1 cellular context compared by ENCODE assay signal in the genomic region with DNA sequence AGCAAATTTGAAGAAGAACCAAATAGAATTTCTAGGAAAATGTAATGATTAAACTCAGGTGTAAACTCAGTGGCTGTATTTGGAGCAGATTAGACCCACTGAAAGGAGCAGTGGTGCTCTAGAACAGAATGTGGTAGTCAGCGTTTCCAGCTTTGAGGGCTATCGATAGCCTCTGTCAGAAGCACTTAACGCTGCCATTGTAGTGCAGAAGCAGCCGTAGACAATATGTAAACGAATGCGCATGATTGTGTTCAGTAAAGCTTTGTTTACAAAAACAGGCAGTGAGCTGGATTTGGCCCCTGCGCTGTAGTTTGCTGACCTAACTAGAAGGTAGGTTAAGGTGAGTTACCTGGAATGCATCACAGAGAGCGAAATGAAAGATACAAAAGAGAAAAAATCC.
TF ChIP-seq lines count a peak whose summit lies in the region.

No MANE protein-coding gene starts in this region.

TF ChIP-seq in WTC11, 78 proteins besides CTCF, POLR2A, EP300 and RAD21 (continued from another document):
- TF ChIP-seq, protein P1, sequence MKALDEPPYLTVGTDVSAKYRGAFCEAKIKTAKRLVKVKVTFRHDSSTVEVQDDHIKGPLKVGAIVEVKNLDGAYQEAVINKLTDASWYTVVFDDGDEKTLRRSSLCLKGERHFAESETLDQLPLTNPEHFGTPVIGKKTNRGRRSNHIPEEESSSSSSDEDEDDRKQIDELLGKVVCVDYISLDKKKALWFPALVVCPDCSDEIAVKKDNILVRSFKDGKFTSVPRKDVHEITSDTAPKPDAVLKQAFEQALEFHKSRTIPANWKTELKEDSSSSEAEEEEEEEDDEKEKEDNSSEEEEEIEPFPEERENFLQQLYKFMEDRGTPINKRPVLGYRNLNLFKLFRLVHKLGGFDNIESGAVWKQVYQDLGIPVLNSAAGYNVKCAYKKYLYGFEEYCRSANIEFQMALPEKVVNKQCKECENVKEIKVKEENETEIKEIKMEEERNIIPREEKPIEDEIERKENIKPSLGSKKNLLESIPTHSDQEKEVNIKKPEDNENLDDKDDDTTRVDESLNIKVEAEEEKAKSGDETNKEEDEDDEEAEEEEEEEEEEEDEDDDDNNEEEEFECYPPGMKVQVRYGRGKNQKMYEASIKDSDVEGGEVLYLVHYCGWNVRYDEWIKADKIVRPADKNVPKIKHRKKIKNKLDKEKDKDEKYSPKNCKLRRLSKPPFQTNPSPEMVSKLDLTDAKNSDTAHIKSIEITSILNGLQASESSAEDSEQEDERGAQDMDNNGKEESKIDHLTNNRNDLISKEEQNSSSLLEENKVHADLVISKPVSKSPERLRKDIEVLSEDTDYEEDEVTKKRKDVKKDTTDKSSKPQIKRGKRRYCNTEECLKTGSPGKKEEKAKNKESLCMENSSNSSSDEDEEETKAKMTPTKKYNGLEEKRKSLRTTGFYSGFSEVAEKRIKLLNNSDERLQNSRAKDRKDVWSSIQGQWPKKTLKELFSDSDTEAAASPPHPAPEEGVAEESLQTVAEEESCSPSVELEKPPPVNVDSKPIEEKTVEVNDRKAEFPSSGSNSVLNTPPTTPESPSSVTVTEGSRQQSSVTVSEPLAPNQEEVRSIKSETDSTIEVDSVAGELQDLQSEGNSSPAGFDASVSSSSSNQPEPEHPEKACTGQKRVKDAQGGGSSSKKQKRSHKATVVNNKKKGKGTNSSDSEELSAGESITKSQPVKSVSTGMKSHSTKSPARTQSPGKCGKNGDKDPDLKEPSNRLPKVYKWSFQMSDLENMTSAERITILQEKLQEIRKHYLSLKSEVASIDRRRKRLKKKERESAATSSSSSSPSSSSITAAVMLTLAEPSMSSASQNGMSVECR (CRISPR knock-in tag; IDR thresholded peaks at IDR 0.05; ENCODE audit: borderline replicate concordance) = 0 out of 2 replicates have a peak, but pooled peaks have one; percentile 39
- TF ChIP-seq, protein P2, sequence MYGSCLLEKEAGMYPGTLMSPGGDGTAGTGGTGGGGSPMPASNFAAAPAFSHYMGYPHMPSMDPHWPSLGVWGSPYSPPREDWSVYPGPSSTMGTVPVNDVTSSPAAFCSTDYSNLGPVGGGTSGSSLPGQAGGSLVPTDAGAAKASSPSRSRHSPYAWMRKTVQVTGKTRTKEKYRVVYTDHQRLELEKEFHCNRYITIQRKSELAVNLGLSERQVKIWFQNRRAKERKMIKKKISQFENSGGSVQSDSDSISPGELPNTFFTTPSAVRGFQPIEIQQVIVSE (CRISPR knock-in tag; IDR thresholded peaks at IDR 0.05; ENCODE audit: borderline replicate concordance) = no peak
- TF ChIP-seq IRF2 (CRISPR knock-in tag; IDR thresholded peaks at IDR 0.05; ENCODE audit: borderline replicate concordance, low read depth) = no peak
- TF ChIP-seq NFE2L1 (CRISPR knock-in tag; IDR thresholded peaks at IDR 0.05) = 0 out of 2 replicates have a peak, but pooled peaks have one; percentile 33
